Comparison of ENCODE assay signal across 11 cellular contexts in genomic region chr16:81353895-81354294, GRCh38. TPM values are rescaled to one million over a fixed set of nuclear protein-coding genes. Genes with fewer than 3 reads are reported as not detected.
DNase-seq lines count a peak whose midpoint lies in the region; ATAC-seq lines count a peak whose summit lies in the region.
"Had no signal": no experiment of that assay in that cellular context is flagged by ENCODE, and none has a peak within 500 bp of the region (broad histone marks: within the 10 kb centered on the region; RNA-seq: fewer than 3 reads in every experiment).

No MANE protein-coding gene starts in this region.

- H3K4me1 Mint-ChIP-seq in activated T-cell treated with anti-CD3 and anti-CD28 coated beads, Interleukin-2, amount 50 U/mL, for 24 hours (ENCODE audit: low read depth), result peaks cover 8% of the 10 kb centered on the region
- H3K4me1 Mint-ChIP-seq in activated T-helper 17 cell treated with anti-CD3 and anti-CD28 coated beads, Interleukin-2, amount 50 U/mL, for 72 hours, result peaks cover 7% of the 10 kb centered on the region
- peaks cover 8% of the 10 kb centered on the region for H3K4me1 Mint-ChIP-seq in stimulated activated effector memory CD8-positive, alpha-beta T cell treated with anti-CD3 and anti-CD28 coated beads, Interleukin-12 subunit alpha, Interleukin-12 subunit beta, amount 100 ng/mL, for 72 hours
- H3K4me1 Mint-ChIP-seq: H9 had no signal

- H3K9me3 Mint-ChIP-seq in activated T-cell treated with anti-CD3 and anti-CD28 coated beads, Interleukin-2, amount 50 U/mL, for 24 hours, result no peaks in the 10 kb centered on the region
- no peaks in the 10 kb centered on the region for H3K9me3 Mint-ChIP-seq in activated T-helper 17 cell treated with anti-CD3 and anti-CD28 coated beads, Interleukin-2, amount 50 U/mL, for 72 hours
- no peaks in the 10 kb centered on the region for H3K9me3 Mint-ChIP-seq in stimulated activated effector memory CD8-positive, alpha-beta T cell treated with anti-CD3 and anti-CD28 coated beads, Interleukin-12 subunit alpha, Interleukin-12 subunit beta, amount 100 ng/mL, for 72 hours
- H3K9me3 Mint-ChIP-seq: CD4-positive, alpha-beta T cell; H9 had no signal

- peaks cover 51% of the 10 kb centered on the region for H3K36me3 Mint-ChIP-seq in activated T-cell treated with anti-CD3 and anti-CD28 coated beads, Interleukin-2, amount 50 U/mL, for 24 hours (ENCODE audit: low read depth)
- H3K36me3 Mint-ChIP-seq in activated T-helper 17 cell treated with anti-CD3 and anti-CD28 coated beads, Interleukin-2, amount 50 U/mL, for 72 hours (ENCODE audit: low read depth), result peaks cover 52% of the 10 kb centered on the region
- H3K36me3 Mint-ChIP-seq in stimulated activated effector memory CD8-positive, alpha-beta T cell treated with anti-CD3 and anti-CD28 coated beads, Interleukin-12 subunit alpha, Interleukin-12 subunit beta, amount 100 ng/mL, for 72 hours, result peaks cover 28% of the 10 kb centered on the region

- H3K4me3 Mint-ChIP-seq in activated T-cell treated with anti-CD3 and anti-CD28 coated beads, Interleukin-2, amount 50 U/mL, for 24 hours, result no peak overlapping the region
- H3K4me3 Mint-ChIP-seq in activated T-helper 17 cell treated with anti-CD3 and anti-CD28 coated beads, Interleukin-2, amount 50 U/mL, for 72 hours, result peak overlapping the region; percentile 28
- no peak overlapping the region for H3K4me3 Mint-ChIP-seq in stimulated activated effector memory CD8-positive, alpha-beta T cell treated with anti-CD3 and anti-CD28 coated beads, Interleukin-12 subunit alpha, Interleukin-12 subunit beta, amount 100 ng/mL, for 72 hours
- H3K4me3 Mint-ChIP-seq: CD4-positive, alpha-beta T cell; H9 had no signal

- peak; percentile 84 for ATAC-seq in activated T-helper 17 cell treated with anti-CD3 and anti-CD28 coated beads, Interleukin-2, amount 50 U/mL, for 72 hours (replicated peaks)
- peak; percentile 77 for ATAC-seq in stimulated activated effector memory CD8-positive, alpha-beta T cell treated with anti-CD3 and anti-CD28 coated beads, Interleukin-12 subunit alpha, Interleukin-12 subunit beta, amount 100 ng/mL, for 72 hours
- ATAC-seq: HepG2 had no signal

- H3K27me3 Mint-ChIP-seq in activated T-cell treated with anti-CD3 and anti-CD28 coated beads, Interleukin-2, amount 50 U/mL, for 24 hours, result no peaks in the 10 kb centered on the region
- no peaks in the 10 kb centered on the region for H3K27me3 Mint-ChIP-seq in activated T-helper 17 cell treated with anti-CD3 and anti-CD28 coated beads, Interleukin-2, amount 50 U/mL, for 72 hours
- H3K27me3 Mint-ChIP-seq: CD4-positive, alpha-beta T cell had no signal

- no peak for DNase-seq in activated T-cell treated with anti-CD3 and anti-CD28 coated beads, Interleukin-2, amount 50 U/mL, for 24 hours
- no peak for DNase-seq in activated T-cell treated with anti-CD3 and anti-CD28 coated beads for 4 hours
- no peak for DNase-seq in stimulated activated effector memory CD8-positive, alpha-beta T cell treated with anti-CD3 and anti-CD28 coated beads, Interleukin-12 subunit alpha, Interleukin-12 subunit beta, amount 100 ng/mL, for 72 hours (ENCODE audit: low spot score in 2 of 2)
- DNase-seq in NCI-H526 treated with DMSO at 0.1 percent for 48 hours (lab: John Stamatoyannopoulos, UW), result no peak
- no peak for DNase-seq in putamen (ENCODE audit: low spot score)
- DNase-seq: ACHN; Caco-2; CD4-positive, alpha-beta T cell; H9 had no signal

- H3K27ac Mint-ChIP-seq in activated T-cell treated with anti-CD3 and anti-CD28 coated beads, Interleukin-2, amount 50 U/mL, for 24 hours, result peak overlapping the region; percentile 83
- H3K27ac Mint-ChIP-seq in activated T-helper 17 cell treated with anti-CD3 and anti-CD28 coated beads, Interleukin-2, amount 50 U/mL, for 72 hours, result peak overlapping the region; percentile 49
- peak overlapping the region; percentile 55 for H3K27ac Mint-ChIP-seq in stimulated activated effector memory CD8-positive, alpha-beta T cell treated with anti-CD3 and anti-CD28 coated beads, Interleukin-12 subunit alpha, Interleukin-12 subunit beta, amount 100 ng/mL, for 72 hours
- H3K27ac Mint-ChIP-seq: CD4-positive, alpha-beta T cell; H9 had no signal

RNA-seq across cellular contexts. Expression of gene GAN, which starts 39.1 kb away (rescaled TPM):
- 10 to 100 TPM; 12.6 to 23.5 TPM for total RNA-seq in activated T-helper 17 cell treated with anti-CD3 and anti-CD28 coated beads, Interleukin-2, amount 50 U/mL, for 72 hours
